29 cellular contexts compared by ENCODE assay signal in the genomic region with DNA sequence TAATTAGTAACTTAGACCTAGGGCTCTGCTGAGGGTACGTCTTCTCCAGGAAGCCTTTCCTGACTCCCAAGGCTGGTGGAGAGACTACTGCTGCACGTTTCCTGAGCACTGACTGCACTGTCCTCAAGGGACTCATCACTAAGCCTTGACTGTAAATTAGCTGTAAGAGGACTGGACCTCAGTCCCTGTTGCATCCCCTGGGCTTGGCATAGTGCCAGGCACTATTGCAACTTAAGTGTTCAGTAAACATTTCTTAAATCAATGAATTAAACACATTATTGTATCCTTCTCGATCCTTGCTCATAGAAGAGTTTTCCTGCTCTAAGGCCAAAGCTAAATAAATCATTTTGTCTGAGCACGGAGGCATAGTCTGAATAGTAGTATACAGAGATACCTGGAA. TPM values are rescaled to one million over a fixed set of nuclear protein-coding genes. Genes with fewer than 3 reads are reported as not detected.
DNase-seq lines count a peak whose midpoint lies in the region; ATAC-seq, FAIRE-seq and TF ChIP-seq lines count a peak whose summit lies in the region.
"Had no signal": no experiment of that assay in that cellular context is flagged by ENCODE, and none has a peak within 500 bp of the region (broad histone marks: within the 10 kb centered on the region; RNA-seq: fewer than 3 reads in every experiment).

No MANE protein-coding gene starts in this region.

- no peak for FAIRE-seq in pancreas (lab: Jason Lieb, UNC)
- FAIRE-seq: A204.1, frontal cortex had no signal

- POLR2A ChIA-PET in WTC11 (lab: Charles Lee), result no interaction called here

- DNase-seq in NCI-H146 (lab: John Stamatoyannopoulos, UW), result peak; percentile 29
- no peak for DNase-seq in NCI-H146 treated with DMSO at 0.1 percent for 48 hours (lab: John Stamatoyannopoulos, UW; ENCODE audit: unreplicated experiment)
- DNase-seq in NCI-H1092 treated with DMSO at 0.1 percent for 48 hours (lab: John Stamatoyannopoulos, UW), result peak; percentile 63
- DNase-seq in NCI-H510A (lab: John Stamatoyannopoulos, UW), result peak; percentile 9
- peak; percentile 16 for DNase-seq in left kidney (ENCODE audit: low read depth, low spot score)
- no peak for DNase-seq in WTC11 (ENCODE audit: low spot score)
- no peak for DNase-seq in dedifferentiated amniotic fluid mesenchymal stem cell (ENCODE audit: extremely low spot score)
- no peak for DNase-seq in pancreas
- DNase-seq: activated CD4-positive, alpha-beta T cell treated with anti-CD3 and anti-CD28 coated beads, Interleukin-2, amount 50 U/mL, for 1 hour; cortex of kidney; endodermal cell; hippocampal formation; left ventricle myocardium inferior; midbrain; natural killer cell; NCI-H2081 treated with DMSO at 0.1 percent for 48 hours; NCI-H526 treated with DMSO at 0.1 percent for 48 hours had no signal

- 40 to 43% methylated on average over 4 of the region's 4 CpGs for WGBS in pancreas, 2 donors

- CTCF ChIA-PET in WTC11 (lab: Charles Lee), result interaction anchor here (1.1 kb wide), 1 partner anchor 14 kb away, joined by 4 read pairs; no protein-coding TSS in a partner anchor

- H3K27me3 Mint-ChIP-seq in WTC11 (ENCODE audit: low read depth), result no peaks in the 10 kb centered on the region
- H3K27me3 Mint-ChIP-seq: stimulated activated memory B cell treated with anti-CD40 and anti-IgM and Interleukin-4, amounts not matched to agents 10 μg/mL and 1 μg/mL and 100 μg/mL, for 72 hours had no signal

- H3K36me3 ChIP-seq in pancreas, result no peaks in the 10 kb centered on the region
- H3K36me3 ChIP-seq: cardiac muscle cell, esophagus muscularis mucosa, left ventricle myocardium inferior had no signal

- no peak overlapping the region for H3K4me3 Mint-ChIP-seq in WTC11
- H3K4me3 Mint-ChIP-seq: endodermal cell; natural killer cell; stimulated activated memory B cell treated with anti-CD40 and anti-IgM and Interleukin-4, amounts not matched to agents 10 μg/mL and 1 μg/mL and 100 μg/mL, for 72 hours; T-helper 2 cell treated with Interferon-gamma antibody and Interleukin-4, amounts not matched to agents 5 μg/mL and 100 μg/mL, for 36 hours had no signal

- no peaks in the 10 kb centered on the region for H3K9me3 ChIP-seq in pancreas
- H3K9me3 ChIP-seq: esophagus muscularis mucosa, left ventricle myocardium inferior had no signal

- H3K9me3 Mint-ChIP-seq in WTC11, result peaks cover 17% of the 10 kb centered on the region
- H3K9me3 Mint-ChIP-seq: activated naive CD4-positive, alpha-beta T cell treated with anti-CD3 and anti-CD28 coated beads, Interleukin-2, amount 50 U/mL, for 72 hours; natural killer cell; stimulated activated memory B cell treated with anti-CD40 and anti-IgM and Interleukin-4, amounts not matched to agents 10 μg/mL and 1 μg/mL and 100 μg/mL, for 72 hours; T-helper 2 cell treated with Interferon-gamma antibody and Interleukin-4, amounts not matched to agents 5 μg/mL and 100 μg/mL, for 36 hours had no signal

- no peaks in the 10 kb centered on the region for H3K36me3 Mint-ChIP-seq in WTC11
- H3K36me3 Mint-ChIP-seq: activated naive CD4-positive, alpha-beta T cell treated with anti-CD3 and anti-CD28 coated beads, Interleukin-2, amount 50 U/mL, for 72 hours; natural killer cell; stimulated activated memory B cell treated with anti-CD40 and anti-IgM and Interleukin-4, amounts not matched to agents 10 μg/mL and 1 μg/mL and 100 μg/mL, for 72 hours had no signal

- ATAC-seq in WTC11 (no peak), pancreas (no peak)
- ATAC-seq: activated naive CD4-positive, alpha-beta T cell treated with anti-CD3 and anti-CD28 coated beads, Interleukin-2, amount 50 U/mL, for 72 hours; HCT116; Right ventricle myocardium inferior; stimulated activated memory B cell treated with anti-CD40 and anti-IgM and Interleukin-4, amounts not matched to agents 10 μg/mL and 1 μg/mL and 100 μg/mL, for 72 hours had no signal

- H3K4me1 ChIP-seq in pancreas, result no peaks in the 10 kb centered on the region
- H3K4me1 ChIP-seq: esophagus muscularis mucosa had no signal

- no peaks in the 10 kb centered on the region for H3K27me3 ChIP-seq in pancreas
- H3K27me3 ChIP-seq: cardiac muscle cell, esophagus muscularis mucosa had no signal

- no peak overlapping the region for H3K27ac Mint-ChIP-seq in WTC11
- H3K27ac Mint-ChIP-seq: activated naive CD4-positive, alpha-beta T cell treated with anti-CD3 and anti-CD28 coated beads, Interleukin-2, amount 50 U/mL, for 72 hours; endodermal cell; natural killer cell; stimulated activated memory B cell treated with anti-CD40 and anti-IgM and Interleukin-4, amounts not matched to agents 10 μg/mL and 1 μg/mL and 100 μg/mL, for 72 hours; T-helper 2 cell treated with Interferon-gamma antibody and Interleukin-4, amounts not matched to agents 5 μg/mL and 100 μg/mL, for 36 hours had no signal

- H3K4me3 ChIP-seq in pancreas, result no peak overlapping the region
- H3K4me3 ChIP-seq: cardiac muscle cell, esophagus muscularis mucosa, left ventricle myocardium inferior had no signal

- no peak for TF ChIP-seq CTCF in WTC11 (IDR thresholded peaks at IDR 0.05)
- no peak for TF ChIP-seq CTCF in pancreas (IDR thresholded peaks at IDR 0.05)

- no peak overlapping the region for H3K27ac ChIP-seq in pancreas
- H3K27ac ChIP-seq: cardiac muscle cell, esophagus muscularis mucosa, left ventricle myocardium inferior, VCaP had no signal

- H3K4me1 Mint-ChIP-seq in WTC11, result no peaks in the 10 kb centered on the region
- H3K4me1 Mint-ChIP-seq: natural killer cell; stimulated activated memory B cell treated with anti-CD40 and anti-IgM and Interleukin-4, amounts not matched to agents 10 μg/mL and 1 μg/mL and 100 μg/mL, for 72 hours had no signal

- intact Hi-C loops in pancreas (cut with DNase I), result no loop called here

TF ChIP-seq in WTC11, 78 proteins besides CTCF, POLR2A, EP300 and RAD21 (continues in another document):
- TF ChIP-seq, protein P1, sequence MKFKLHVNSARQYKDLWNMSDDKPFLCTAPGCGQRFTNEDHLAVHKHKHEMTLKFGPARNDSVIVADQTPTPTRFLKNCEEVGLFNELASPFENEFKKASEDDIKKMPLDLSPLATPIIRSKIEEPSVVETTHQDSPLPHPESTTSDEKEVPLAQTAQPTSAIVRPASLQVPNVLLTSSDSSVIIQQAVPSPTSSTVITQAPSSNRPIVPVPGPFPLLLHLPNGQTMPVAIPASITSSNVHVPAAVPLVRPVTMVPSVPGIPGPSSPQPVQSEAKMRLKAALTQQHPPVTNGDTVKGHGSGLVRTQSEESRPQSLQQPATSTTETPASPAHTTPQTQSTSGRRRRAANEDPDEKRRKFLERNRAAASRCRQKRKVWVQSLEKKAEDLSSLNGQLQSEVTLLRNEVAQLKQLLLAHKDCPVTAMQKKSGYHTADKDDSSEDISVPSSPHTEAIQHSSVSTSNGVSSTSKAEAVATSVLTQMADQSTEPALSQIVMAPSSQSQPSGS (CRISPR knock-in tag; IDR thresholded peaks at IDR 0.05; ENCODE audit: borderline replicate concordance, low read depth), result no peak
- TF ChIP-seq, protein P2, sequence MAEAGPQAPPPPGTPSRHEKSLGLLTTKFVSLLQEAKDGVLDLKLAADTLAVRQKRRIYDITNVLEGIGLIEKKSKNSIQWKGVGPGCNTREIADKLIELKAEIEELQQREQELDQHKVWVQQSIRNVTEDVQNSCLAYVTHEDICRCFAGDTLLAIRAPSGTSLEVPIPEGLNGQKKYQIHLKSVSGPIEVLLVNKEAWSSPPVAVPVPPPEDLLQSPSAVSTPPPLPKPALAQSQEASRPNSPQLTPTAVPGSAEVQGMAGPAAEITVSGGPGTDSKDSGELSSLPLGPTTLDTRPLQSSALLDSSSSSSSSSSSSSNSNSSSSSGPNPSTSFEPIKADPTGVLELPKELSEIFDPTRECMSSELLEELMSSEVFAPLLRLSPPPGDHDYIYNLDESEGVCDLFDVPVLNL (CRISPR knock-in tag; IDR thresholded peaks at IDR 0.05; ENCODE audit: borderline replicate concordance, low read depth), result no peak
- TF ChIP-seq JUN (CRISPR knock-in tag; IDR thresholded peaks at IDR 0.05) (no peak), NFYB (CRISPR knock-in tag; conservative IDR thresholded peaks at IDR 0.05; ENCODE audit: low read depth) (no peak), NFE2L1 (CRISPR knock-in tag; IDR thresholded peaks at IDR 0.05) (no peak), TEAD4 (CRISPR knock-in tag; IDR thresholded peaks at IDR 0.05) (no peak), HMGA2 (CRISPR knock-in tag; IDR thresholded peaks at IDR 0.05) (no peak), ZNF121 (CRISPR knock-in tag; IDR thresholded peaks at IDR 0.05) (no peak), CREB1 (CRISPR knock-in tag; IDR thresholded peaks at IDR 0.05) (no peak)
- TF ChIP-seq, protein P3, sequence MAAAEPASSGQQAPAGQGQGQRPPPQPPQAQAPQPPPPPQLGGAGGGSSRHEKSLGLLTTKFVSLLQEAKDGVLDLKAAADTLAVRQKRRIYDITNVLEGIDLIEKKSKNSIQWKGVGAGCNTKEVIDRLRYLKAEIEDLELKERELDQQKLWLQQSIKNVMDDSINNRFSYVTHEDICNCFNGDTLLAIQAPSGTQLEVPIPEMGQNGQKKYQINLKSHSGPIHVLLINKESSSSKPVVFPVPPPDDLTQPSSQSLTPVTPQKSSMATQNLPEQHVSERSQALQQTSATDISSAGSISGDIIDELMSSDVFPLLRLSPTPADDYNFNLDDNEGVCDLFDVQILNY (CRISPR knock-in tag; IDR thresholded peaks at IDR 0.05), result no peak
- TF ChIP-seq, protein P4, sequence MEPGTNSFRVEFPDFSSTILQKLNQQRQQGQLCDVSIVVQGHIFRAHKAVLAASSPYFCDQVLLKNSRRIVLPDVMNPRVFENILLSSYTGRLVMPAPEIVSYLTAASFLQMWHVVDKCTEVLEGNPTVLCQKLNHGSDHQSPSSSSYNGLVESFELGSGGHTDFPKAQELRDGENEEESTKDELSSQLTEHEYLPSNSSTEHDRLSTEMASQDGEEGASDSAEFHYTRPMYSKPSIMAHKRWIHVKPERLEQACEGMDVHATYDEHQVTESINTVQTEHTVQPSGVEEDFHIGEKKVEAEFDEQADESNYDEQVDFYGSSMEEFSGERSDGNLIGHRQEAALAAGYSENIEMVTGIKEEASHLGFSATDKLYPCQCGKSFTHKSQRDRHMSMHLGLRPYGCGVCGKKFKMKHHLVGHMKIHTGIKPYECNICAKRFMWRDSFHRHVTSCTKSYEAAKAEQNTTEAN (CRISPR knock-in tag; IDR thresholded peaks at IDR 0.05), result no peak
- TF ChIP-seq, protein P5, sequence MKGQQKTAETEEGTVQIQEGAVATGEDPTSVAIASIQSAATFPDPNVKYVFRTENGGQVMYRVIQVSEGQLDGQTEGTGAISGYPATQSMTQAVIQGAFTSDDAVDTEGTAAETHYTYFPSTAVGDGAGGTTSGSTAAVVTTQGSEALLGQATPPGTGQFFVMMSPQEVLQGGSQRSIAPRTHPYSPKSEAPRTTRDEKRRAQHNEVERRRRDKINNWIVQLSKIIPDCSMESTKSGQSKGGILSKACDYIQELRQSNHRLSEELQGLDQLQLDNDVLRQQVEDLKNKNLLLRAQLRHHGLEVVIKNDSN (CRISPR knock-in tag; IDR thresholded peaks at IDR 0.05), result no peak
- TF ChIP-seq, protein P6, sequence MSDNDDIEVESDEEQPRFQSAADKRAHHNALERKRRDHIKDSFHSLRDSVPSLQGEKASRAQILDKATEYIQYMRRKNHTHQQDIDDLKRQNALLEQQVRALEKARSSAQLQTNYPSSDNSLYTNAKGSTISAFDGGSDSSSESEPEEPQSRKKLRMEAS (CRISPR knock-in tag; IDR thresholded peaks at IDR 0.05), result no peak

RNA-seq across cellular contexts. Expression of a gene that starts 31.9 kb away (rescaled TPM):
- total RNA-seq in WTC11 (2021) (not detected in 3 replicates), pancreas (under 1 TPM in 2 of 6 donors, not detected in 4; 0.22 to 0.29 TPM)
- polyA plus RNA-seq in pancreas, result not detected
- total RNA-seq: cardiac muscle cell, endodermal cell, esophagus muscularis mucosa, frontal cortex, M059J, Right ventricle myocardium inferior had no signal
- polyA plus RNA-seq: urinary bladder had no signal

Comparison
In these comparisons a context has a peak if more than half of its experiments do, and no peak if none do; other contexts are left out.
1. DNase-seq: peak in NCI-H146 (single experiment), NCI-H1092 treated with DMSO at 0.1 percent for 48 hours (single experiment), NCI-H510A (single experiment) and left kidney (single experiment); none in NCI-H146 treated with DMSO at 0.1 percent for 48 hours (single experiment), WTC11 (single experiment), dedifferentiated amniotic fluid mesenchymal stem cell (single experiment) and pancreas (0 of 6).